In the genomic region with DNA sequence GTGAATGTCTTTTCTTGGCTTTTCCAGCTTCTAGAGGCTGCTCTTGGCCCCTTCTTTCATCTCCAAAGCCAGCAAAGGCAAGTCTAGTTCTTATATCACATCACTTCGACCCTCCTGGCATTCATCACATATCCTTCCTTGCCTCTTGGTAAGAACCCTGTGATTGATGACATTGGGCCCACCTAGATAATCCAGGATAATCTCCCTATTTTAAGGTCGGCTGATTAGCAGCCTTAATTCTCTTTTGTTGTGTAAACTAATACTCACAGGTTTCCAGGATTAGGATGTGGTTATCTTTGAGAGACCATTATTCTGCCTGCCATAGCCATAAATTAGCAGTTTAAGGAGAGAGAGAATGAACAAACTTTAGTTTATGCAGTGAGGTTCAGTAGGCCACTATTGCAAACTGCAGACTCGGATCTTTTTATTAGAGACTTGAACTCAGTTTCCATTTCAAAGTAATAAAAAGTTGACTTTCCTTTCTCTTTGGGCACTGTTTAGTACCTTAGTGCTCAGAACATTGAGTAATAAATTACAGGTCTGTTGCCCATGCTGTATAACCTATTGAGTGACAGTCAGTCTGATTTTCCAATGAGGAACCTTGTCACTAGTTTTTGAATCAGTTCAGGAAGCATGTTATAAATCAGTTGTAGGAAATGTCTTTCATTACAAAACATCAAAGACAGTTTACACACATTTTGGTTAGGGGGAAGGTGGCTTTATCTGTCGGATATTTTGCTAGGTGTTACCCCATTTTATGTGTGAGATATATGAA, we compare ENCODE assay signal across 1 cellular context.
TF ChIP-seq lines count a peak whose summit lies in the region.

No MANE protein-coding gene starts in this region.

TF ChIP-seq in H1, 55 proteins besides CTCF, POLR2A, EP300 and RAD21:
- TF ChIP-seq, protein P1, sequence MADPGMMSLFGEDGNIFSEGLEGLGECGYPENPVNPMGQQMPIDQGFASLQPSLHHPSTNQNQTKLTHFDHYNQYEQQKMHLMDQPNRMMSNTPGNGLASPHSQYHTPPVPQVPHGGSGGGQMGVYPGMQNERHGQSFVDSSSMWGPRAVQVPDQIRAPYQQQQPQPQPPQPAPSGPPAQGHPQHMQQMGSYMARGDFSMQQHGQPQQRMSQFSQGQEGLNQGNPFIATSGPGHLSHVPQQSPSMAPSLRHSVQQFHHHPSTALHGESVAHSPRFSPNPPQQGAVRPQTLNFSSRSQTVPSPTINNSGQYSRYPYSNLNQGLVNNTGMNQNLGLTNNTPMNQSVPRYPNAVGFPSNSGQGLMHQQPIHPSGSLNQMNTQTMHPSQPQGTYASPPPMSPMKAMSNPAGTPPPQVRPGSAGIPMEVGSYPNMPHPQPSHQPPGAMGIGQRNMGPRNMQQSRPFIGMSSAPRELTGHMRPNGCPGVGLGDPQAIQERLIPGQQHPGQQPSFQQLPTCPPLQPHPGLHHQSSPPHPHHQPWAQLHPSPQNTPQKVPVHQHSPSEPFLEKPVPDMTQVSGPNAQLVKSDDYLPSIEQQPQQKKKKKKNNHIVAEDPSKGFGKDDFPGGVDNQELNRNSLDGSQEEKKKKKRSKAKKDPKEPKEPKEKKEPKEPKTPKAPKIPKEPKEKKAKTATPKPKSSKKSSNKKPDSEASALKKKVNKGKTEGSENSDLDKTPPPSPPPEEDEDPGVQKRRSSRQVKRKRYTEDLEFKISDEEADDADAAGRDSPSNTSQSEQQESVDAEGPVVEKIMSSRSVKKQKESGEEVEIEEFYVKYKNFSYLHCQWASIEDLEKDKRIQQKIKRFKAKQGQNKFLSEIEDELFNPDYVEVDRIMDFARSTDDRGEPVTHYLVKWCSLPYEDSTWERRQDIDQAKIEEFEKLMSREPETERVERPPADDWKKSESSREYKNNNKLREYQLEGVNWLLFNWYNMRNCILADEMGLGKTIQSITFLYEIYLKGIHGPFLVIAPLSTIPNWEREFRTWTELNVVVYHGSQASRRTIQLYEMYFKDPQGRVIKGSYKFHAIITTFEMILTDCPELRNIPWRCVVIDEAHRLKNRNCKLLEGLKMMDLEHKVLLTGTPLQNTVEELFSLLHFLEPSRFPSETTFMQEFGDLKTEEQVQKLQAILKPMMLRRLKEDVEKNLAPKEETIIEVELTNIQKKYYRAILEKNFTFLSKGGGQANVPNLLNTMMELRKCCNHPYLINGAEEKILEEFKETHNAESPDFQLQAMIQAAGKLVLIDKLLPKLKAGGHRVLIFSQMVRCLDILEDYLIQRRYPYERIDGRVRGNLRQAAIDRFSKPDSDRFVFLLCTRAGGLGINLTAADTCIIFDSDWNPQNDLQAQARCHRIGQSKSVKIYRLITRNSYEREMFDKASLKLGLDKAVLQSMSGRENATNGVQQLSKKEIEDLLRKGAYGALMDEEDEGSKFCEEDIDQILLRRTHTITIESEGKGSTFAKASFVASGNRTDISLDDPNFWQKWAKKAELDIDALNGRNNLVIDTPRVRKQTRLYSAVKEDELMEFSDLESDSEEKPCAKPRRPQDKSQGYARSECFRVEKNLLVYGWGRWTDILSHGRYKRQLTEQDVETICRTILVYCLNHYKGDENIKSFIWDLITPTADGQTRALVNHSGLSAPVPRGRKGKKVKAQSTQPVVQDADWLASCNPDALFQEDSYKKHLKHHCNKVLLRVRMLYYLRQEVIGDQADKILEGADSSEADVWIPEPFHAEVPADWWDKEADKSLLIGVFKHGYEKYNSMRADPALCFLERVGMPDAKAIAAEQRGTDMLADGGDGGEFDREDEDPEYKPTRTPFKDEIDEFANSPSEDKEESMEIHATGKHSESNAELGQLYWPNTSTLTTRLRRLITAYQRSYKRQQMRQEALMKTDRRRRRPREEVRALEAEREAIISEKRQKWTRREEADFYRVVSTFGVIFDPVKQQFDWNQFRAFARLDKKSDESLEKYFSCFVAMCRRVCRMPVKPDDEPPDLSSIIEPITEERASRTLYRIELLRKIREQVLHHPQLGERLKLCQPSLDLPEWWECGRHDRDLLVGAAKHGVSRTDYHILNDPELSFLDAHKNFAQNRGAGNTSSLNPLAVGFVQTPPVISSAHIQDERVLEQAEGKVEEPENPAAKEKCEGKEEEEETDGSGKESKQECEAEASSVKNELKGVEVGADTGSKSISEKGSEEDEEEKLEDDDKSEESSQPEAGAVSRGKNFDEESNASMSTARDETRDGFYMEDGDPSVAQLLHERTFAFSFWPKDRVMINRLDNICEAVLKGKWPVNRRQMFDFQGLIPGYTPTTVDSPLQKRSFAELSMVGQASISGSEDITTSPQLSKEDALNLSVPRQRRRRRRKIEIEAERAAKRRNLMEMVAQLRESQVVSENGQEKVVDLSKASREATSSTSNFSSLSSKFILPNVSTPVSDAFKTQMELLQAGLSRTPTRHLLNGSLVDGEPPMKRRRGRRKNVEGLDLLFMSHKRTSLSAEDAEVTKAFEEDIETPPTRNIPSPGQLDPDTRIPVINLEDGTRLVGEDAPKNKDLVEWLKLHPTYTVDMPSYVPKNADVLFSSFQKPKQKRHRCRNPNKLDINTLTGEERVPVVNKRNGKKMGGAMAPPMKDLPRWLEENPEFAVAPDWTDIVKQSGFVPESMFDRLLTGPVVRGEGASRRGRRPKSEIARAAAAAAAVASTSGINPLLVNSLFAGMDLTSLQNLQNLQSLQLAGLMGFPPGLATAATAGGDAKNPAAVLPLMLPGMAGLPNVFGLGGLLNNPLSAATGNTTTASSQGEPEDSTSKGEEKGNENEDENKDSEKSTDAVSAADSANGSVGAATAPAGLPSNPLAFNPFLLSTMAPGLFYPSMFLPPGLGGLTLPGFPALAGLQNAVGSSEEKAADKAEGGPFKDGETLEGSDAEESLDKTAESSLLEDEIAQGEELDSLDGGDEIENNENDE (IDR thresholded peaks at IDR 0.05; ENCODE audit: insufficient replicate concordance, low read length), result peak; percentile 20
- TF ChIP-seq TCF12 (IDR thresholded peaks at IDR 0.05; ENCODE audit: low read depth, low read length), result no peak
